Comparison of ENCODE assay signal across 1 cellular context in genomic region chr16:27625050-27625697, GRCh38.
TF ChIP-seq lines count a peak whose summit lies in the region.

No MANE protein-coding gene starts in this region.

TF ChIP-seq in HepG2, 621 proteins besides CTCF, POLR2A, EP300 and RAD21 (continued from another document and continues in another):
- TF ChIP-seq, protein P1, sequence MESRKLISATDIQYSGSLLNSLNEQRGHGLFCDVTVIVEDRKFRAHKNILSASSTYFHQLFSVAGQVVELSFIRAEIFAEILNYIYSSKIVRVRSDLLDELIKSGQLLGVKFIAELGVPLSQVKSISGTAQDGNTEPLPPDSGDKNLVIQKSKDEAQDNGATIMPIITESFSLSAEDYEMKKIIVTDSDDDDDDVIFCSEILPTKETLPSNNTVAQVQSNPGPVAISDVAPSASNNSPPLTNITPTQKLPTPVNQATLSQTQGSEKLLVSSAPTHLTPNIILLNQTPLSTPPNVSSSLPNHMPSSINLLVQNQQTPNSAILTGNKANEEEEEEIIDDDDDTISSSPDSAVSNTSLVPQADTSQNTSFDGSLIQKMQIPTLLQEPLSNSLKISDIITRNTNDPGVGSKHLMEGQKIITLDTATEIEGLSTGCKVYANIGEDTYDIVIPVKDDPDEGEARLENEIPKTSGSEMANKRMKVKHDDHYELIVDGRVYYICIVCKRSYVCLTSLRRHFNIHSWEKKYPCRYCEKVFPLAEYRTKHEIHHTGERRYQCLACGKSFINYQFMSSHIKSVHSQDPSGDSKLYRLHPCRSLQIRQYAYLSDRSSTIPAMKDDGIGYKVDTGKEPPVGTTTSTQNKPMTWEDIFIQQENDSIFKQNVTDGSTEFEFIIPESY (CRISPR knock-in tag; IDR thresholded peaks at IDR 0.05): peak; percentile 63
- TF ChIP-seq, protein P2, sequence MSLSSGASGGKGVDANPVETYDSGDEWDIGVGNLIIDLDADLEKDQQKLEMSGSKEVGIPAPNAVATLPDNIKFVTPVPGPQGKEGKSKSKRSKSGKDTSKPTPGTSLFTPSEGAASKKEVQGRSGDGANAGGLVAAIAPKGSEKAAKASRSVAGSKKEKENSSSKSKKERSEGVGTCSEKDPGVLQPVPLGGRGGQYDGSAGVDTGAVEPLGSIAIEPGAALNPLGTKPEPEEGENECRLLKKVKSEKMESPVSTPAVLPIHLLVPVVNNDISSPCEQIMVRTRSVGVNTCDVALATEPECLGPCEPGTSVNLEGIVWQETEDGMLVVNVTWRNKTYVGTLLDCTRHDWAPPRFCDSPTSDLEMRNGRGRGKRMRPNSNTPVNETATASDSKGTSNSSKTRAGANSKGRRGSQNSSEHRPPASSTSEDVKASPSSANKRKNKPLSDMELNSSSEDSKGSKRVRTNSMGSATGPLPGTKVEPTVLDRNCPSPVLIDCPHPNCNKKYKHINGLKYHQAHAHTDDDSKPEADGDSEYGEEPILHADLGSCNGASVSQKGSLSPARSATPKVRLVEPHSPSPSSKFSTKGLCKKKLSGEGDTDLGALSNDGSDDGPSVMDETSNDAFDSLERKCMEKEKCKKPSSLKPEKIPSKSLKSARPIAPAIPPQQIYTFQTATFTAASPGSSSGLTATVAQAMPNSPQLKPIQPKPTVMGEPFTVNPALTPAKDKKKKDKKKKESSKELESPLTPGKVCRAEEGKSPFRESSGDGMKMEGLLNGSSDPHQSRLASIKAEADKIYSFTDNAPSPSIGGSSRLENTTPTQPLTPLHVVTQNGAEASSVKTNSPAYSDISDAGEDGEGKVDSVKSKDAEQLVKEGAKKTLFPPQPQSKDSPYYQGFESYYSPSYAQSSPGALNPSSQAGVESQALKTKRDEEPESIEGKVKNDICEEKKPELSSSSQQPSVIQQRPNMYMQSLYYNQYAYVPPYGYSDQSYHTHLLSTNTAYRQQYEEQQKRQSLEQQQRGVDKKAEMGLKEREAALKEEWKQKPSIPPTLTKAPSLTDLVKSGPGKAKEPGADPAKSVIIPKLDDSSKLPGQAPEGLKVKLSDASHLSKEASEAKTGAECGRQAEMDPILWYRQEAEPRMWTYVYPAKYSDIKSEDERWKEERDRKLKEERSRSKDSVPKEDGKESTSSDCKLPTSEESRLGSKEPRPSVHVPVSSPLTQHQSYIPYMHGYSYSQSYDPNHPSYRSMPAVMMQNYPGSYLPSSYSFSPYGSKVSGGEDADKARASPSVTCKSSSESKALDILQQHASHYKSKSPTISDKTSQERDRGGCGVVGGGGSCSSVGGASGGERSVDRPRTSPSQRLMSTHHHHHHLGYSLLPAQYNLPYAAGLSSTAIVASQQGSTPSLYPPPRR (CRISPR knock-in tag; IDR thresholded peaks at IDR 0.05; ENCODE audit: borderline replicate concordance): no peak
- no peak for TF ChIP-seq EEA1 (CRISPR knock-in tag; IDR thresholded peaks at IDR 0.05; ENCODE audit: borderline replicate concordance)
- TF ChIP-seq ZNF441 (CRISPR knock-in tag; IDR thresholded peaks at IDR 0.05; ENCODE audit: borderline replicate concordance): no peak
- 0 out of 2 replicates have a peak, but pooled peaks have one; percentile 17 for TF ChIP-seq RCOR2 (CRISPR knock-in tag; IDR thresholded peaks at IDR 0.05)
- TF ChIP-seq NONO (IDR thresholded peaks at IDR 0.05): no peak
- TF ChIP-seq NONO (CRISPR knock-in tag; conservative IDR thresholded peaks at IDR 0.05): no peak
- no peak for TF ChIP-seq PITX1 (CRISPR knock-in tag; IDR thresholded peaks at IDR 0.05)
- TF ChIP-seq MBNL3 (CRISPR knock-in tag; conservative IDR thresholded peaks at IDR 0.05): no peak
- no peak for TF ChIP-seq ZNF782 (CRISPR knock-in tag; IDR thresholded peaks at IDR 0.05; ENCODE audit: borderline replicate concordance)
- TF ChIP-seq HNRNPL (IDR thresholded peaks at IDR 0.05; ENCODE audit: low read depth, low read length): no peak
- TF ChIP-seq ADNP (CRISPR knock-in tag; IDR thresholded peaks at IDR 0.05): no peak
- no peak for TF ChIP-seq SKI (IDR thresholded peaks at IDR 0.05; ENCODE audit: partially characterized antibody)
- no peak for TF ChIP-seq ZSCAN21 (CRISPR knock-in tag; IDR thresholded peaks at IDR 0.05; ENCODE audit: borderline replicate concordance)
- TF ChIP-seq SMC3 (IDR thresholded peaks at IDR 0.05; ENCODE audit: low read length): peak; percentile 26; the same call in 1 of the 2 replicates
- TF ChIP-seq THAP8 (CRISPR knock-in tag; IDR thresholded peaks at IDR 0.05; ENCODE audit: borderline replicate concordance): no peak
- TF ChIP-seq SIX1 (CRISPR knock-in tag; IDR thresholded peaks at IDR 0.05; ENCODE audit: borderline replicate concordance): no peak
- TF ChIP-seq ZNF614 (CRISPR knock-in tag; IDR thresholded peaks at IDR 0.05; ENCODE audit: borderline replicate concordance): no peak
- no peak for TF ChIP-seq SRSF9 (IDR thresholded peaks at IDR 0.05; ENCODE audit: borderline replicate concordance, insufficient read depth, low read depth, low read length, poor library complexity, severe bottlenecking)
- TF ChIP-seq, protein P3, sequence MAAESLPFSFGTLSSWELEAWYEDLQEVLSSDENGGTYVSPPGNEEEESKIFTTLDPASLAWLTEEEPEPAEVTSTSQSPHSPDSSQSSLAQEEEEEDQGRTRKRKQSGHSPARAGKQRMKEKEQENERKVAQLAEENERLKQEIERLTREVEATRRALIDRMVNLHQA (CRISPR knock-in tag; IDR thresholded peaks at IDR 0.05): no peak
- no peak for TF ChIP-seq ZNF10 (CRISPR knock-in tag; IDR thresholded peaks at IDR 0.05; ENCODE audit: borderline replicate concordance, low read depth)
- TF ChIP-seq TRIM24 (CRISPR knock-in tag; IDR thresholded peaks at IDR 0.05): no peak
- TF ChIP-seq, protein P4, sequence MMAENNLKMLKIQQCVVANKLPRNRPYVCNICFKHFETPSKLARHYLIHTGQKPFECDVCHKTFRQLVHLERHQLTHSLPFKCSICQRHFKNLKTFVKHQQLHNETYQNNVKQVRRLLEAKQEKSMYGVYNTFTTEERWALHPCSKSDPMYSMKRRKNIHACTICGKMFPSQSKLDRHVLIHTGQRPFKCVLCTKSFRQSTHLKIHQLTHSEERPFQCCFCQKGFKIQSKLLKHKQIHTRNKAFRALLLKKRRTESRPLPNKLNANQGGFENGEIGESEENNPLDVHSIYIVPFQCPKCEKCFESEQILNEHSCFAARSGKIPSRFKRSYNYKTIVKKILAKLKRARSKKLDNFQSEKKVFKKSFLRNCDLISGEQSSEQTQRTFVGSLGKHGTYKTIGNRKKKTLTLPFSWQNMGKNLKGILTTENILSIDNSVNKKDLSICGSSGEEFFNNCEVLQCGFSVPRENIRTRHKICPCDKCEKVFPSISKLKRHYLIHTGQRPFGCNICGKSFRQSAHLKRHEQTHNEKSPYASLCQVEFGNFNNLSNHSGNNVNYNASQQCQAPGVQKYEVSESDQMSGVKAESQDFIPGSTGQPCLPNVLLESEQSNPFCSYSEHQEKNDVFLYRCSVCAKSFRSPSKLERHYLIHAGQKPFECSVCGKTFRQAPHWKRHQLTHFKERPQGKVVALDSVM (CRISPR knock-in tag; IDR thresholded peaks at IDR 0.05): no peak
- TF ChIP-seq SAP130 (CRISPR knock-in tag; IDR thresholded peaks at IDR 0.05; ENCODE audit: low read depth): peak; percentile 38
- TF ChIP-seq GATAD2A (CRISPR knock-in tag; IDR thresholded peaks at IDR 0.05): peak; percentile 60
- TF ChIP-seq JDP2 (CRISPR knock-in tag; IDR thresholded peaks at IDR 0.05; ENCODE audit: borderline replicate concordance): no peak
- TF ChIP-seq ARID2 (CRISPR knock-in tag; IDR thresholded peaks at IDR 0.05; ENCODE audit: borderline replicate concordance): no peak
- TF ChIP-seq, protein P5, sequence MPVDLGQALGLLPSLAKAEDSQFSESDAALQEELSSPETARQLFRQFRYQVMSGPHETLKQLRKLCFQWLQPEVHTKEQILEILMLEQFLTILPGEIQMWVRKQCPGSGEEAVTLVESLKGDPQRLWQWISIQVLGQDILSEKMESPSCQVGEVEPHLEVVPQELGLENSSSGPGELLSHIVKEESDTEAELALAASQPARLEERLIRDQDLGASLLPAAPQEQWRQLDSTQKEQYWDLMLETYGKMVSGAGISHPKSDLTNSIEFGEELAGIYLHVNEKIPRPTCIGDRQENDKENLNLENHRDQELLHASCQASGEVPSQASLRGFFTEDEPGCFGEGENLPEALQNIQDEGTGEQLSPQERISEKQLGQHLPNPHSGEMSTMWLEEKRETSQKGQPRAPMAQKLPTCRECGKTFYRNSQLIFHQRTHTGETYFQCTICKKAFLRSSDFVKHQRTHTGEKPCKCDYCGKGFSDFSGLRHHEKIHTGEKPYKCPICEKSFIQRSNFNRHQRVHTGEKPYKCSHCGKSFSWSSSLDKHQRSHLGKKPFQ (CRISPR knock-in tag; IDR thresholded peaks at IDR 0.05; ENCODE audit: insufficient replicate concordance): no peak
- no peak for TF ChIP-seq ZNF563 (CRISPR knock-in tag; IDR thresholded peaks at IDR 0.05)
- TF ChIP-seq HHEX (CRISPR knock-in tag; IDR thresholded peaks at IDR 0.05): no peak
- TF ChIP-seq NR0B2 (CRISPR knock-in tag; IDR thresholded peaks at IDR 0.05): no peak
- TF ChIP-seq, protein P6, sequence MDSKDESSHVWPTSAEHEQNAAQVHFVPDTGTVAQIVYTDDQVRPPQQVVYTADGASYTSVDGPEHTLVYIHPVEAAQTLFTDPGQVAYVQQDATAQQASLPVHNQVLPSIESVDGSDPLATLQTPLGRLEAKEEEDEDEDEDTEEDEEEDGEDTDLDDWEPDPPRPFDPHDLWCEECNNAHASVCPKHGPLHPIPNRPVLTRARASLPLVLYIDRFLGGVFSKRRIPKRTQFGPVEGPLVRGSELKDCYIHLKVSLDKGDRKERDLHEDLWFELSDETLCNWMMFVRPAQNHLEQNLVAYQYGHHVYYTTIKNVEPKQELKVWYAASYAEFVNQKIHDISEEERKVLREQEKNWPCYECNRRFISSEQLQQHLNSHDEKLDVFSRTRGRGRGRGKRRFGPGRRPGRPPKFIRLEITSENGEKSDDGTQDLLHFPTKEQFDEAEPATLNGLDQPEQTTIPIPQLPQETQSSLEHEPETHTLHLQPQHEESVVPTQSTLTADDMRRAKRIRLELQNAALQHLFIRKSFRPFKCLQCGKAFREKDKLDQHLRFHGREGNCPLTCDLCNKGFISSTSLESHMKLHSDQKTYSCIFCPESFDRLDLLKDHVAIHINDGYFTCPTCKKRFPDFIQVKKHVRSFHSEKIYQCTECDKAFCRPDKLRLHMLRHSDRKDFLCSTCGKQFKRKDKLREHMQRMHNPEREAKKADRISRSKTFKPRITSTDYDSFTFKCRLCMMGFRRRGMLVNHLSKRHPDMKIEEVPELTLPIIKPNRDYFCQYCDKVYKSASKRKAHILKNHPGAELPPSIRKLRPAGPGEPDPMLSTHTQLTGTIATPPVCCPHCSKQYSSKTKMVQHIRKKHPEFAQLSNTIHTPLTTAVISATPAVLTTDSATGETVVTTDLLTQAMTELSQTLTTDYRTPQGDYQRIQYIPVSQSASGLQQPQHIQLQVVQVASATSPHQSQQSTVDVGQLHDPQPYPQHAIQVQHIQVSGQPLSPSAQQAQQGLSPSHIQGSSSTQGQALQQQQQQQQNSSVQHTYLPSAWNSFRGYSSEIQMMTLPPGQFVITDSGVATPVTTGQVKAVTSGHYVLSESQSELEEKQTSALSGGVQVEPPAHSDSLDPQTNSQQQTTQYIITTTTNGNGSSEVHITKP (CRISPR knock-in tag; IDR thresholded peaks at IDR 0.05; ENCODE audit: low read depth): no peak
- TF ChIP-seq POLR2AphosphoS2 (IDR thresholded peaks at IDR 0.05; ENCODE audit: low read depth, low read length): no peak
- TF ChIP-seq HDAC6 (IDR thresholded peaks at IDR 0.05; ENCODE audit: low read depth, low read length): no peak
- TF ChIP-seq, protein P7, sequence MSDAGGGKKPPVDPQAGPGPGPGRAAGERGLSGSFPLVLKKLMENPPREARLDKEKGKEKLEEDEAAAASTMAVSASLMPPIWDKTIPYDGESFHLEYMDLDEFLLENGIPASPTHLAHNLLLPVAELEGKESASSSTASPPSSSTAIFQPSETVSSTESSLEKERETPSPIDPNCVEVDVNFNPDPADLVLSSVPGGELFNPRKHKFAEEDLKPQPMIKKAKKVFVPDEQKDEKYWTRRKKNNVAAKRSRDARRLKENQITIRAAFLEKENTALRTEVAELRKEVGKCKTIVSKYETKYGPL (CRISPR knock-in tag; IDR thresholded peaks at IDR 0.05): no peak
- no peak for TF ChIP-seq MIER2 (CRISPR knock-in tag; IDR thresholded peaks at IDR 0.05)
- no peak for TF ChIP-seq ZNF337 (CRISPR knock-in tag; IDR thresholded peaks at IDR 0.05; ENCODE audit: borderline replicate concordance, low read depth)
- peak; percentile 24; the same call in 1 of the 2 replicates for TF ChIP-seq HNF4A (CRISPR knock-in tag; IDR thresholded peaks at IDR 0.05)
- no peak for TF ChIP-seq ZNF570 (CRISPR knock-in tag; IDR thresholded peaks at IDR 0.05; ENCODE audit: borderline replicate concordance)
- no peak for TF ChIP-seq FOXK1 (CRISPR knock-in tag; IDR thresholded peaks at IDR 0.05; ENCODE audit: borderline replicate concordance, low read depth)
- TF ChIP-seq PBX3 (CRISPR knock-in tag; IDR thresholded peaks at IDR 0.05; ENCODE audit: borderline replicate concordance): no peak
- TF ChIP-seq FOXM1 (CRISPR knock-in tag; IDR thresholded peaks at IDR 0.05): no peak
- TF ChIP-seq FOXA1 (IDR thresholded peaks at IDR 0.05): no peak
- peak; percentile 65 for TF ChIP-seq FOXA1 (CRISPR knock-in tag; IDR thresholded peaks at IDR 0.05)
- TF ChIP-seq ISX (CRISPR knock-in tag; conservative IDR thresholded peaks at IDR 0.05): no peak
- TF ChIP-seq E2F1 (CRISPR knock-in tag; IDR thresholded peaks at IDR 0.05): no peak
